ENCODE assay signal across 11 cellular contexts in the genomic region with DNA sequence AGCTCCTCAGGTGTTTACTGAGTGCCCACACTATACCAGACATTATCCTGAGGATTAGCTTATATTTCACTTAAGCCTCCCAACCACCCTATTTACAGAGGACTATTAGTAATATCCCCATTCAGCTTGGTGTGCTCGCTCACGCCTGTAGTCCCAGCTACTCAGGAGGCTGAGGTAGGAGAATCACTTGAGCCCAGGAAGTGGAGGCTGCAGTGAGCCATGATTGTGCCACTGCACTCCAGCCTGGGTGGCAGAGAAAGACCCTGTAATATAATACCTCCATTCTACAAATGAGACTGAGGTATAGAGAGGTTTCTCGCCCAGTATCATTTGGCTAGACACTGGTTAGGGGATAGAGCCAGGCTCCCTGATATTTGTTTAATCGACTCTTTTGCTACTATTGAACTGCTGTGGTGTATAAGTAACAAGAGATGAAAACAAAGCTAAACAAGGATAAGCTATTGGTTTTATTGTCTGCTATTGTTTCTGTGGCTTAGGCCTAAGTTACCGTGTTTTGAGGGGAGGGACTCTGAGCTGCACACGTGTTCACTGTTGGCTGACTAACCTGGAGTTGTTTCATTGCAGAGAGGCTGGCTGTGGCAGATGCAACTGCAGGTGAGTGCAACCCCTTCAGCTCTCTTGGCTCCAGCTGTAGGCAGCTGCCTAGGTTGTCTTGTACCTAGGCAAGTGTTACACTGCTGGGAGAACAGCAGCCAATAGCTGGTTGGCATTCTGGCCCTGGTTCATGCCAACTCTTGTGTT. TPM values are rescaled to one million over a fixed set of nuclear protein-coding genes. Genes with fewer than 3 reads are reported as not detected.
A peak's percentile ranks its signal among the peaks of the same experiment; 100 is the strongest.
DNase-seq lines count a peak whose midpoint lies in the region; ATAC-seq, FAIRE-seq and TF ChIP-seq lines count a peak whose summit lies in the region.
"Had no signal": no experiment of that assay in that cellular context is flagged by ENCODE, and none has a peak within 500 bp of the region (broad histone marks: within the 10 kb centered on the region; RNA-seq: fewer than 3 reads in every experiment).

No MANE protein-coding gene starts in this region.

- TF ChIP-seq CTCF in HFFc6 (IDR thresholded peaks at IDR 0.05): no peak
- no peak for TF ChIP-seq CTCF in keratinocyte (optimal IDR thresholded peaks at IDR 0.05 in 1 of 3, IDR thresholded peaks at IDR 0.05 in 1 of 3, conservative IDR thresholded peaks at IDR 0.05 in 1 of 3; ENCODE audit: extremely low read depth in 1 of 3, insufficient read depth in 2 of 3, low read length in 3 of 3)

- FAIRE-seq in keratinocyte (lab: Jason Lieb, UNC): peak; percentile 82

- dilution Hi-C loops in keratinocyte (cut with MboI; ENCODE audit: extremely low pct_ligation_motif_present, low sequenced_read_pairs): no loop called here

- peak overlapping the region; percentile 87 for H3K4me2 ChIP-seq in keratinocyte (ENCODE audit: control insufficient read depth, extremely low read depth, insufficient read depth, low read depth, low read length)

- ATAC-seq in CD4-positive, CD25-positive, alpha-beta regulatory T cell (ENCODE audit: low read depth in 2 of 2): no peak
- ATAC-seq in activated T-cell treated with anti-CD3 and anti-CD28 coated beads, Interleukin-2, amount 50 U/mL, for 72 hours (replicated peaks in 1 of 2): peak; percentile 16 to 25
- no peak for ATAC-seq in GM19023 (IDR thresholded peaks at IDR 0.05; ENCODE audit: unreplicated experiment)

- H3K79me2 ChIP-seq in keratinocyte (ENCODE audit: control insufficient read depth, insufficient read depth, low read length): peaks cover 43% of the 10 kb centered on the region

- H3K4me1 Mint-ChIP-seq in CD4-positive, CD25-positive, alpha-beta regulatory T cell: peaks cover 0 to 61% (median 38%) of the 10 kb centered on the region in 4 donors
- peaks cover 74% of the 10 kb centered on the region for H3K4me1 Mint-ChIP-seq in HFFc6 (ENCODE audit: low read depth)
- peaks cover 87% of the 10 kb centered on the region for H3K4me1 Mint-ChIP-seq in activated T-cell treated with anti-CD3 and anti-CD28 coated beads, Interleukin-2, amount 50 U/mL, for 72 hours (ENCODE audit: low read depth)

- H3K27ac Mint-ChIP-seq in CD4-positive, CD25-positive, alpha-beta regulatory T cell: peak overlapping the region in 2 of 3 donors; percentile 54 to 71
- H3K27ac Mint-ChIP-seq in HFFc6: peak overlapping the region; percentile 67
- H3K27ac Mint-ChIP-seq in activated T-cell treated with anti-CD3 and anti-CD28 coated beads, Interleukin-2, amount 50 U/mL, for 72 hours: peak overlapping the region; percentile 20

- no peaks in the 10 kb centered on the region for H3K9me3 ChIP-seq in CD4-positive, CD25-positive, alpha-beta regulatory T cell (ENCODE audit: control insufficient read depth in 2 of 2, low read length in 2 of 2)
- H3K9me3 ChIP-seq in keratinocyte (ENCODE audit: control insufficient read depth, low read depth, low read length): no peaks in the 10 kb centered on the region
- H3K9me3 ChIP-seq: tibial artery had no signal

- H3K4me1 ChIP-seq in CD4-positive, CD25-positive, alpha-beta regulatory T cell (ENCODE audit: control insufficient read depth, insufficient read depth, low read length, poor library complexity, severe bottlenecking): peaks cover 44% of the 10 kb centered on the region
- H3K4me1 ChIP-seq in keratinocyte (ENCODE audit: control insufficient read depth, extremely low read depth, insufficient read depth, low read length): peaks cover 70% of the 10 kb centered on the region

- H3K27me3 ChIP-seq in CD4-positive, CD25-positive, alpha-beta regulatory T cell (ENCODE audit: control insufficient read depth, insufficient read depth, low read length): no peaks in the 10 kb centered on the region
- H3K27me3 ChIP-seq in keratinocyte (ENCODE audit: control insufficient read depth, extremely low read depth, insufficient read depth, low read length): no peaks in the 10 kb centered on the region
- H3K27me3 ChIP-seq: tibial artery had no signal

- peaks cover 5% of the 10 kb centered on the region for H4K20me1 ChIP-seq in keratinocyte (ENCODE audit: control insufficient read depth, extremely low read depth, insufficient read depth, low read length)

- peaks cover 2% of the 10 kb centered on the region for H3K9me1 ChIP-seq in keratinocyte (ENCODE audit: control insufficient read depth, extremely low read depth, insufficient read depth, low read length)

- no peaks in the 10 kb centered on the region for H3K9me3 Mint-ChIP-seq in CD4-positive, CD25-positive, alpha-beta regulatory T cell
- peaks cover 13% of the 10 kb centered on the region for H3K9me3 Mint-ChIP-seq in HFFc6
- no peaks in the 10 kb centered on the region for H3K9me3 Mint-ChIP-seq in activated T-cell treated with anti-CD3 and anti-CD28 coated beads, Interleukin-2, amount 50 U/mL, for 72 hours

- H3K4me3 ChIP-seq in CD4-positive, CD25-positive, alpha-beta regulatory T cell (ENCODE audit: low read depth, low read length): peak overlapping the region; percentile 35
- peak overlapping the region; percentile 30 to 93 (median 47) for H3K4me3 ChIP-seq in keratinocyte (ENCODE audit: control insufficient read depth in 2 of 3, extremely low read depth in 1 of 3, insufficient read depth in 2 of 3, low read depth in 1 of 3, low read length in 3 of 3)
- H3K4me3 ChIP-seq: tibial artery had no signal

- H3K36me3 ChIP-seq in CD4-positive, CD25-positive, alpha-beta regulatory T cell (ENCODE audit: control insufficient read depth, insufficient read depth, low read length): peaks cover 12% of the 10 kb centered on the region
- H3K36me3 ChIP-seq in keratinocyte (ENCODE audit: control insufficient read depth in 2 of 2, extremely low read depth in 1 of 2, insufficient read depth in 2 of 2, low read length in 2 of 2): peaks cover 10 to 30% of the 10 kb centered on the region in 2 experiments

- H3K27me3 Mint-ChIP-seq in CD4-positive, CD25-positive, alpha-beta regulatory T cell: no peaks in the 10 kb centered on the region
- peaks cover 7% of the 10 kb centered on the region; the same call in 1 of the 2 replicates for H3K27me3 Mint-ChIP-seq in HFFc6 (ENCODE audit: insufficient read depth)
- H3K27me3 Mint-ChIP-seq in activated T-cell treated with anti-CD3 and anti-CD28 coated beads, Interleukin-2, amount 50 U/mL, for 72 hours (ENCODE audit: low read depth): no peaks in the 10 kb centered on the region

- DNase-seq in CD4-positive, CD25-positive, alpha-beta regulatory T cell: peak in 1 of 3 donors; percentile 48
- no peak for DNase-seq in HFFc6
- DNase-seq in activated T-cell treated with anti-CD3 and anti-CD28 coated beads, Interleukin-2, amount 50 U/mL, for 72 hours: no peak
- no peak for DNase-seq in keratinocyte (ENCODE audit: low read depth, low spot score)
- no peak for DNase-seq in substantia nigra (lab: John Stamatoyannopoulos, UW)
- DNase-seq in C1 segment of cervical spinal cord (lab: John Stamatoyannopoulos, UW): no peak
- DNase-seq in cerebellar cortex (ENCODE audit: low spot score): no peak
- DNase-seq: activated gamma-delta T cell, NCI-H1930, tibial artery had no signal

- peaks cover 5% of the 10 kb centered on the region for H3K36me3 Mint-ChIP-seq in CD4-positive, CD25-positive, alpha-beta regulatory T cell
- H3K36me3 Mint-ChIP-seq in HFFc6 (ENCODE audit: low read depth): peaks cover 44% of the 10 kb centered on the region
- H3K36me3 Mint-ChIP-seq in activated T-cell treated with anti-CD3 and anti-CD28 coated beads, Interleukin-2, amount 50 U/mL, for 72 hours (ENCODE audit: insufficient read depth in 2 of 2): peaks cover 8 to 12% of the 10 kb centered on the region in 2 donors

- H3K9ac ChIP-seq in keratinocyte (ENCODE audit: control insufficient read depth, extremely low read depth, insufficient read depth, low read length): peak overlapping the region; percentile 51

- H2AFZ ChIP-seq in keratinocyte (ENCODE audit: control insufficient read depth, low read length): no peak overlapping the region

- peak overlapping the region; percentile 19 for H3K27ac ChIP-seq in CD4-positive, CD25-positive, alpha-beta regulatory T cell (ENCODE audit: insufficient read depth, low read length, poor library complexity, severe bottlenecking)
- H3K27ac ChIP-seq in keratinocyte (ENCODE audit: control insufficient read depth, insufficient read depth, low read length) (peak overlapping the region; percentile 59), substantia nigra (ENCODE audit: low read depth, low read length, poor library complexity, severe bottlenecking) (no peak overlapping the region)
- H3K27ac ChIP-seq: tibial artery had no signal

- peak overlapping the region; percentile 78 to 87 (median 83) for H3K4me3 Mint-ChIP-seq in CD4-positive, CD25-positive, alpha-beta regulatory T cell
- peak overlapping the region; percentile 87 for H3K4me3 Mint-ChIP-seq in HFFc6
- peak overlapping the region; percentile 88 to 95 for H3K4me3 Mint-ChIP-seq in activated T-cell treated with anti-CD3 and anti-CD28 coated beads, Interleukin-2, amount 50 U/mL, for 72 hours

RNA-seq across cellular contexts. Expression of gene MATR3, which starts 17.8 kb away (rescaled TPM):
- 391 TPM for total RNA-seq in CD4-positive, CD25-positive, alpha-beta regulatory T cell
- 100 to 1,000 TPM; 327 to 383 (median 361) TPM for polyA plus RNA-seq in CD4-positive, CD25-positive, alpha-beta regulatory T cell
- total RNA-seq in HFFc6 (2021; fragmentation: NEBNext Ultra II Directional; extraction: Animal tissue kit (Norgen Biotek cat#: 25700)): 100 to 1,000 TPM; 117 to 179 (median 140) TPM
- 100 to 1,000 TPM; 124 to 164 TPM for total RNA-seq in activated T-cell treated with anti-CD3 and anti-CD28 coated beads, Interleukin-2, amount 50 U/mL, for 72 hours
- polyA plus RNA-seq in keratinocyte: 81.6 to 122 TPM (median 82.8 TPM) in 3 replicates
- 430 TPM for polyA plus RNA-seq in keratinocyte (2011; ENCODE audit: low read depth)
- 43.4 and 70.2 TPM in 2 replicates for polyA plus RNA-seq in keratinocyte (2011; cell fraction: cytosol; rRNA removed)
- 70.4 and 82.4 TPM in 2 replicates for polyA plus RNA-seq in keratinocyte (2011; cell fraction: nucleus; rRNA removed)
- 84.6 and 125 TPM in 2 replicates for polyA plus RNA-seq in keratinocyte (2012; ENCODE audit: low replicate concordance)
- 142 to 184 TPM (median 144 TPM) in 3 replicates for polyA minus RNA-seq in keratinocyte
- 52.9 TPM for polyA minus RNA-seq in keratinocyte (2011; cell fraction: cytosol; rRNA and poly(A)+ RNA removed)
- polyA minus RNA-seq in keratinocyte (2011; cell fraction: nucleus; rRNA and poly(A)+ RNA removed): 62.5 and 132 TPM in 2 replicates

Comparison
In these comparisons a context has a peak if more than half of its experiments do, and no peak if none do; other contexts are left out.
1. ATAC-seq: peak in activated T-cell treated with anti-CD3 and anti-CD28 coated beads, Interleukin-2, amount 50 U/mL, for 72 hours (2 of 2); none in CD4-positive, CD25-positive, alpha-beta regulatory T cell (0 of 2) and GM19023 (single experiment).
2. Peak in every context shown above with its lines, with median percentiles within 50 percentile points of each other: H3K27ac Mint-ChIP-seq and H3K4me3 Mint-ChIP-seq.